ENCODE assay signal across 8 cellular contexts in the genomic region with DNA sequence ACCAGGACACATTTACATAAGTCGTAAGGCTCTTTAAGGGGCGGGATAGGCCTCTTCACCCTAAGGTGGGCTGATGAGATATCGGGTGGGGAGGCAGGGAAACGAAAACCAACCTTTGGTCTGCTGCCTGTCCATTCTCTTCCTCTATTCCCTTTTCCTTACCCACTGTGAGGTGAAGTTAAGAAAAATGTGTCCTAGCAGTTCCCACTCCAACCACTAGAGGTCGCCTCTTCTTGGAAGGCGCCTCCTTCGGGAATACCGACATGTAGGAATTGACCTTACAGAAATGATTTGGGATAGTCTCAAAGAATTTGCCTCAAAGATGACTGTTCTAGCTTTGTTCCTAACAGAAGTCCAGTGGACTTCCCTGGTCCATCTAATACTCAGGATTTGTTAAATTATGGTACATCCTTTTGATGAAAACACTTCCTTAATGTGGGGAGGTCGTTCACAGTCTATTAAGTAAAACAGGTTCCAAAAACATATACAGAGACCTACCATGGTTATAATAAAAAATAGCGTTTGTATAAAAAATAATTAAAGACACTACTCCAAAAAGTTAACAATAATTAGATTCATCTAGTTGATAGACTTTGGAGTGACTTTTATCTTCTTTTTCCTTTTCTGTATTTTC. TPM values are rescaled to one million over a fixed set of nuclear protein-coding genes. Genes with fewer than 3 reads are reported as not detected.
A peak's percentile ranks its signal among the peaks of the same experiment; 100 is the strongest.
DNase-seq lines count a peak whose midpoint lies in the region; ATAC-seq, FAIRE-seq and TF ChIP-seq lines count a peak whose summit lies in the region.

No MANE protein-coding gene starts in this region.

- DNase-seq in DMS 273 (lab: John Stamatoyannopoulos, UW; ENCODE audit: unreplicated experiment) (peak; percentile 87), H54 (ENCODE audit: insufficient read length, low spot score) (no peak), NCI-H82 treated with DMSO at 0.1 percent for 48 hours (lab: John Stamatoyannopoulos, UW; ENCODE audit: unreplicated experiment) (peak; percentile 46), dermis microvascular lymphatic vessel endothelial cell (ENCODE audit: low read depth in 2 of 2) (peak; percentile 22 to 65), mesenchymal stem cell (peak; percentile 74)

- H3K36me3 ChIP-seq in mesenchymal stem cell (ENCODE audit: control insufficient read depth in 1 of 2, insufficient read depth in 2 of 2, low read depth in 1 of 2, low read length in 2 of 2), result peaks cover 21 to 26% of the 10 kb centered on the region in 2 experiments

- H3K9ac ChIP-seq in mesenchymal stem cell (ENCODE audit: low read length), result peak overlapping the region; percentile 10

- no peaks in the 10 kb centered on the region for H3K27me3 ChIP-seq in mesenchymal stem cell (ENCODE audit: control insufficient read depth in 1 of 2, insufficient read depth in 1 of 2, low read length in 2 of 2)

- no peak overlapping the region for H3K4me3 ChIP-seq in mesenchymal stem cell (ENCODE audit: insufficient read depth in 1 of 2, low read depth in 1 of 2, low read length in 2 of 2)

- H3K4me2 ChIP-seq in mesenchymal stem cell (ENCODE audit: low read length, poor library complexity, severe bottlenecking), result no peak overlapping the region

- peak overlapping the region; percentile 34 for H2AK5ac ChIP-seq in mesenchymal stem cell (ENCODE audit: low read length, severe bottlenecking)

- no peak overlapping the region for H2BK120ac ChIP-seq in mesenchymal stem cell (ENCODE audit: low read depth, low read length)

- FAIRE-seq in H54 (lab: Jason Lieb, UNC), result peak; percentile 27

- no peak overlapping the region for H2BK5ac ChIP-seq in mesenchymal stem cell (ENCODE audit: low read depth, low read length, poor library complexity, severe bottlenecking)

- H4K8ac ChIP-seq in mesenchymal stem cell (ENCODE audit: low read length), result no peak overlapping the region

- H3K18ac ChIP-seq in mesenchymal stem cell (ENCODE audit: low read depth in 1 of 2, low read length in 2 of 2), result no peak overlapping the region

- no peak for TF ChIP-seq POLR2A in H54 (IDR thresholded peaks at IDR 0.05; ENCODE audit: low read depth, low read length)

- H3K4me1 ChIP-seq in mesenchymal stem cell (ENCODE audit: control insufficient read depth, insufficient read depth, low read depth, low read length), result peaks cover 42% of the 10 kb centered on the region

- H3K27ac ChIP-seq in mesenchymal stem cell (ENCODE audit: low read length, poor library complexity, severe bottlenecking), result no peak overlapping the region

- no peak overlapping the region for H3K23ac ChIP-seq in mesenchymal stem cell (ENCODE audit: low read length in 2 of 2)

- ATAC-seq in GM21515 (IDR thresholded peaks at IDR 0.05; ENCODE audit: unreplicated experiment), result no peak
- no peak for ATAC-seq in HG03460 (IDR thresholded peaks at IDR 0.05; ENCODE audit: unreplicated experiment)
- no peak for ATAC-seq in HG02623 (IDR thresholded peaks at IDR 0.05; ENCODE audit: unreplicated experiment)

- H2BK12ac ChIP-seq in mesenchymal stem cell (ENCODE audit: low read length in 2 of 2), result peak overlapping the region in 1 of 2 experiments; percentile 61

- 0% methylated on average over 4 of the region's 10 CpGs for WGBS in mesenchymal stem cell

- H3K9me3 ChIP-seq in mesenchymal stem cell (ENCODE audit: control insufficient read depth, low read length), result no peaks in the 10 kb centered on the region

- no peak overlapping the region for H3K14ac ChIP-seq in mesenchymal stem cell (ENCODE audit: low read length in 2 of 2)

- peaks cover 18% of the 10 kb centered on the region for H3K79me1 ChIP-seq in mesenchymal stem cell (replicated peaks; ENCODE audit: low read length, poor library complexity, severe bottlenecking)

- no peak overlapping the region for H2AFZ ChIP-seq in mesenchymal stem cell (ENCODE audit: low read depth, low read length)

- no peak overlapping the region for H3K4ac ChIP-seq in mesenchymal stem cell (ENCODE audit: low read depth in 1 of 2, low read length in 2 of 2)

- no peak overlapping the region for H2BK15ac ChIP-seq in mesenchymal stem cell (ENCODE audit: low read depth, poor library complexity, severe bottlenecking)

- H4K91ac ChIP-seq in mesenchymal stem cell (ENCODE audit: low read length), result no peak overlapping the region

RNA-seq across cellular contexts. Expression of a gene that starts 14.1 kb away (rescaled TPM):
- total RNA-seq in dermis microvascular lymphatic vessel endothelial cell, result 0.64 and 1.3 TPM in 2 replicates
- polyA plus RNA-seq in mesenchymal stem cell (2013, experiment 1 of 2), result 4.2 TPM
- 3.2 TPM for polyA plus RNA-seq in mesenchymal stem cell (2013, experiment 2 of 2)

RNA-seq across cellular contexts. Expression of a gene that starts 58.4 kb away (rescaled TPM):
- total RNA-seq in dermis microvascular lymphatic vessel endothelial cell, result 58.4 and 58.7 TPM in 2 replicates
- polyA plus RNA-seq in mesenchymal stem cell (2013, experiment 1 of 2), result 81.3 TPM
- 82.4 TPM for polyA plus RNA-seq in mesenchymal stem cell (2013, experiment 2 of 2)
